14 cellular contexts compared by ENCODE assay signal in the genomic region with DNA sequence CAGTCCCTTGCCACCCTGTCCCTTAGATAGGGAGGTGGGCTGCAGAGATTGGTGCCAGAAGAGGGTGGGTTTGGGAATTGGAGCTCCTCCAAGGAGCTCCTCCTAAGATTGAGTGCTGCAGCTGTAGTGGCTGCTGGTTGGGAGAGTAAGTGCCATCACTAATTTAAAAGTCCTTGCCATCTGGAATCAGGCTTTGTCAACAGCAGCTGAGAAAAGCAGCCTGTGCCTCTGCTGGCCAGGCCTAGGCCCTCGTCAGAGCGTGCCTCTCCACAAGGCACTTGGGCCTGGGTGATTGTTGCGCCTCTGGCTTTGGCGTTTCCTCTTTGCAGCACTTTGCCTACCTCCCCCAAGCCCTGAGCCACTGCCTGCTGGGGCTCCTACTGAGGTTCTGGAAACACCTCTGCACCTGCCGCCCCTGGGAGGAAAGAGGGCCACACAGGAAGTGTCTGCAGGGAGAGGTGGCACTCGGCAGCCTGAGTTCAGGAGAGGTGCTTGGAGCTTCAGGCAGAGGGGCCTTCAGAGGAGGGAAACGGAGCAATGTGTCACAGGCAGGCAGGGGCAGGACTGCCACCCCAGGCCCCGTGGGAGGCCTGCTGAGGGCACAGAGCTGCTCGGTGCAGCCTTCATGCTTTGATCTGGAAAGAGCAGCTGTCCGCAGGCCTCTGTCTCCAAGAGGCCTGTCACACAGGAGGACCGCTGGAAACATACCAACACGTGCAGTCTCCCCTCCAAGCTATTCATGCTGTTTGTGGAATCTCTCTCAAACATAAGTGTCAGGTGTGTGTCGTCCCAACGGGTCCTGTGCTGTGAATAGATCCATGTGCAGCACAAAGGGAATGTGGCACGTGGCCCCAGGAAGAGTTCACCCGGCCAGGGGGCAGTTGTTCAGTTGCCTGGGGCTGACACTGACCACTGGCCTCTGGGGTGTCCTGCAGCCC.
A peak's percentile ranks its signal among the peaks of the same experiment; 100 is the strongest.
DNase-seq lines count a peak whose midpoint lies in the region; ATAC-seq and TF ChIP-seq lines count a peak whose summit lies in the region.
"Had no signal": no experiment of that assay in that cellular context is flagged by ENCODE, and none has a peak within 500 bp of the region (broad histone marks: within the 10 kb centered on the region; RNA-seq: fewer than 3 reads in every experiment).

No MANE protein-coding gene starts in this region.

- no peak for TF ChIP-seq CTCF in upper lobe of right lung (IDR thresholded peaks at IDR 0.05)
- TF ChIP-seq CTCF in endothelial cell (IDR thresholded peaks at IDR 0.05; ENCODE audit: unreplicated experiment) = no peak
- TF ChIP-seq CTCF in CD8-positive, alpha-beta T cell (IDR thresholded peaks at IDR 0.05) = no peak

- POLR2A ChIA-PET in CD8-positive, alpha-beta T cell (lab: Charles Lee) = no interaction called here

- no peaks in the 10 kb centered on the region for H3K27me3 ChIP-seq in upper lobe of right lung
- no peaks in the 10 kb centered on the region for H3K27me3 ChIP-seq in CD8-positive, alpha-beta T cell (ENCODE audit: insufficient read depth, low read length)
- H3K27me3 ChIP-seq: Peyer's patch had no signal

- H3K27ac ChIP-seq in upper lobe of right lung = no peak overlapping the region
- no peak overlapping the region for H3K27ac ChIP-seq in CD8-positive, alpha-beta T cell (ENCODE audit: low read depth, low read length)
- H3K27ac ChIP-seq: parathyroid adenoma, Peyer's patch had no signal

- no peaks in the 10 kb centered on the region for H3K9me3 ChIP-seq in upper lobe of right lung
- no peaks in the 10 kb centered on the region for H3K9me3 ChIP-seq in CD8-positive, alpha-beta T cell (ENCODE audit: low read length)
- H3K9me3 ChIP-seq: Peyer's patch had no signal

- H3K4me3 ChIP-seq in upper lobe of right lung = no peak overlapping the region
- no peak overlapping the region for H3K4me3 ChIP-seq in CD8-positive, alpha-beta T cell (ENCODE audit: low read depth, low read length)
- H3K4me3 ChIP-seq: Peyer's patch had no signal

- H3K9me3 Mint-ChIP-seq in endothelial cell (ENCODE audit: unreplicated experiment) = no peaks in the 10 kb centered on the region
- no peaks in the 10 kb centered on the region for H3K9me3 Mint-ChIP-seq in CD8-positive, alpha-beta T cell

- H3K27me3 Mint-ChIP-seq in endothelial cell (ENCODE audit: unreplicated experiment) = peaks cover 4% of the 10 kb centered on the region
- peaks cover 2% of the 10 kb centered on the region for H3K27me3 Mint-ChIP-seq in CD8-positive, alpha-beta T cell (ENCODE audit: low read depth)

- no peak overlapping the region for H3K27ac Mint-ChIP-seq in endothelial cell (ENCODE audit: unreplicated experiment)
- no peak overlapping the region for H3K27ac Mint-ChIP-seq in CD8-positive, alpha-beta T cell

- CTCF ChIA-PET in CD8-positive, alpha-beta T cell (lab: Charles Lee) = interaction anchor here (1.3 kb wide), 1 partner anchor 9 kb away, joined by 4 read pairs; no protein-coding TSS in a partner anchor

- no peaks in the 10 kb centered on the region for H3K36me3 Mint-ChIP-seq in endothelial cell (ENCODE audit: low read depth, unreplicated experiment)
- no peaks in the 10 kb centered on the region for H3K36me3 Mint-ChIP-seq in CD8-positive, alpha-beta T cell

- no peak overlapping the region for H3K4me3 Mint-ChIP-seq in endothelial cell (ENCODE audit: unreplicated experiment)
- no peak overlapping the region for H3K4me3 Mint-ChIP-seq in CD8-positive, alpha-beta T cell

- intact Hi-C loops in Right ventricle myocardium inferior (cut with DNase I) = no loop called here
- intact Hi-C loops in left ventricle myocardium superior (cut with micrococcal nuclease) = loop anchor here (10.0 kb wide), 1 partner anchor 1899 kb away; no protein-coding TSS in a partner anchor
- intact Hi-C loops in upper lobe of right lung (cut with DNase I) = no loop called here
- intact Hi-C loops in CD8-positive, alpha-beta T cell (cut with DNase I, micrococcal nuclease) = no loop called here

- H3K4me1 Mint-ChIP-seq in endothelial cell (ENCODE audit: unreplicated experiment) = peaks cover 11% of the 10 kb centered on the region
- H3K4me1 Mint-ChIP-seq in CD8-positive, alpha-beta T cell (ENCODE audit: low read depth) = no peaks in the 10 kb centered on the region

- ATAC-seq in Right ventricle myocardium inferior = no peak
- no peak for ATAC-seq in left ventricle myocardium superior
- ATAC-seq in upper lobe of right lung = peak; percentile 4
- no peak for ATAC-seq in GM19467 (IDR thresholded peaks at IDR 0.05; ENCODE audit: unreplicated experiment)
- ATAC-seq in CD8-positive, alpha-beta T cell = no peak

- H3K4me1 ChIP-seq in upper lobe of right lung = peaks cover 21% of the 10 kb centered on the region
- H3K4me1 ChIP-seq in CD8-positive, alpha-beta T cell (ENCODE audit: insufficient read depth, low read length) = no peaks in the 10 kb centered on the region
- H3K4me1 ChIP-seq: parathyroid adenoma, Peyer's patch had no signal

- DNase-seq in Right ventricle myocardium inferior (ENCODE audit: missing footprints) = peak; percentile 30
- DNase-seq in left ventricle myocardium superior = no peak
- peak; percentile 64 for DNase-seq in NCI-H345 (lab: John Stamatoyannopoulos, UW)
- peak; percentile 37 for DNase-seq in ecto neural progenitor cell (ENCODE audit: low spot score)
- no peak for DNase-seq in upper lobe of right lung
- no peak for DNase-seq in endothelial cell (ENCODE audit: low spot score)
- DNase-seq in CD8-positive, alpha-beta T cell = no peak
- DNase-seq: activated CD4-positive, alpha-beta T cell treated with anti-CD3 and anti-CD28 coated beads, Interleukin-2, amount 50 U/mL, for 48 hours; activated naive CD4-positive, alpha-beta T cell treated with Interleukin-2 at 50 U/mL for 16 hours; T-helper 2 cell; trophoblast cell had no signal

- peaks cover 10% of the 10 kb centered on the region for H3K36me3 ChIP-seq in upper lobe of right lung
- H3K36me3 ChIP-seq in CD8-positive, alpha-beta T cell (ENCODE audit: insufficient read depth, low read length) = no peaks in the 10 kb centered on the region

Comparison
In these comparisons a context has a peak if more than half of its experiments do, and no peak if none do; other contexts are left out.
1. DNase-seq: peak in Right ventricle myocardium inferior (single experiment), NCI-H345 (single experiment) and ecto neural progenitor cell (single experiment); none in left ventricle myocardium superior (single experiment), upper lobe of right lung (single experiment), endothelial cell (single experiment) and CD8-positive, alpha-beta T cell (0 of 7).